ENCODE assay signal across 2 cellular contexts in the genomic region with DNA sequence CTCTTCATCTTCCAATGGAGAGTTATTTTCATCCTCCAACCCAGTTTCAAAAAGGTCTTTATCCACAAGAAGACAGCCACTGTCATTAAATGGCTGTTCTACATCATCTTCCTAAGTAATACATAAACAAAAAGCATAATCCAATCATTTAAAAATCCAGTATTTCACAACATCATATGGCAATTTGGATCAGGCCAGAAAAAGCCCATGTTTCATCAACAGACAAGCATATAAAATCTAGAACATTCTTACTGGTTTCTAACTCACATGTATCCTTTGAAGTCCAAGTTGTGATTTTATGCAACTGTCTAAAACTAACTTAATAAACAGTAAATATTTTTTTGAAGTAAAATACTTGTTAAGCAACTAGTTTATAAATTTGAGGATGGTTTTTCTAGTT.
A peak's percentile ranks its signal among the peaks of the same experiment; 100 is the strongest.
TF ChIP-seq lines count a peak whose summit lies in the region.

No MANE protein-coding gene starts in this region.

TF ChIP-seq in IMR-90, 13 proteins besides CTCF, POLR2A, EP300 and RAD21:
- TF ChIP-seq CHD1 (IDR thresholded peaks at IDR 0.05; ENCODE audit: low read depth, low read length) (no peak), RFX5 (IDR thresholded peaks at IDR 0.05; ENCODE audit: low read depth, low read length) (no peak), MAFK (IDR thresholded peaks at IDR 0.05; ENCODE audit: low read depth, low read length) (no peak), CEBPB (IDR thresholded peaks at IDR 0.05; ENCODE audit: low read depth, low read length) (peak; percentile 44; the same call in 1 of the 2 replicates), SMC3 (IDR thresholded peaks at IDR 0.05; ENCODE audit: low read depth, low read length) (no peak), RCOR1 (IDR thresholded peaks at IDR 0.05; ENCODE audit: insufficient replicate concordance, low read length) (no peak), NFE2L2 (IDR thresholded peaks at IDR 0.05; ENCODE audit: low read depth, low read length) (no peak)

TF ChIP-seq in GM12891, 5 proteins besides CTCF, POLR2A, EP300 and RAD21:
- TF ChIP-seq TAF1 (IDR thresholded peaks at IDR 0.05; ENCODE audit: low read depth, low read length) = no peak
- TF ChIP-seq POU2F2 (IDR thresholded peaks at IDR 0.05; ENCODE audit: low read depth, low read length) = no peak
- no peak for TF ChIP-seq POLR2AphosphoS5 (IDR thresholded peaks at IDR 0.05; ENCODE audit: low read depth, low read length)
- TF ChIP-seq PAX5 (IDR thresholded peaks at IDR 0.05; ENCODE audit: insufficient read depth, low read length, severe bottlenecking) = no peak
- TF ChIP-seq SPI1 (IDR thresholded peaks at IDR 0.05; ENCODE audit: low read depth, low read length) = no peak
